23 cellular contexts compared by ENCODE assay signal in genomic region chr12:31516702-31517101, GRCh38.
"Had no signal": no experiment of that assay in that cellular context is flagged by ENCODE, and none has a peak within 500 bp of the region (broad histone marks: within the 10 kb centered on the region; RNA-seq: fewer than 3 reads in every experiment).

No MANE protein-coding gene starts in this region.

- H3K27ac ChIP-seq: lower lobe of right lung, neutrophil, pancreas, psoas muscle had no signal

- H3K27ac Mint-ChIP-seq: activated naive CD8-positive, alpha-beta T cell treated with anti-CD3 and anti-CD28 coated beads for 36 hours; activated T-cell treated with anti-CD3 and anti-CD28 coated beads, Interleukin-2, amount 50 U/mL, for 24 hours; activated T-helper 17 cell treated with anti-CD3 and anti-CD28 coated beads, Interleukin-2, amount 50 U/mL, for 72 hours; natural killer cell; stimulated activated naive CD8-positive, alpha-beta T cell treated with anti-CD3 and anti-CD28 coated beads, Interleukin-15, amount 100 ng/mL, for 72 hours; T-cell; T-helper 2 cell treated with Interferon-gamma antibody and Interleukin-4, amounts not matched to agents 5 μg/mL and 100 μg/mL, for 36 hours had no signal

- H3K4me1 Mint-ChIP-seq: activated naive CD8-positive, alpha-beta T cell treated with anti-CD3 and anti-CD28 coated beads for 36 hours; activated T-helper 17 cell treated with anti-CD3 and anti-CD28 coated beads, Interleukin-2, amount 50 U/mL, for 72 hours; natural killer cell; stimulated activated naive CD8-positive, alpha-beta T cell treated with anti-CD3 and anti-CD28 coated beads, Interleukin-15, amount 100 ng/mL, for 72 hours; T-cell had no signal

- H3K36me3 ChIP-seq: lower lobe of right lung, neutrophil, pancreas, tibial artery had no signal

- H3K4me3 Mint-ChIP-seq: activated naive CD8-positive, alpha-beta T cell treated with anti-CD3 and anti-CD28 coated beads for 36 hours; activated T-cell treated with anti-CD3 and anti-CD28 coated beads, Interleukin-2, amount 50 U/mL, for 24 hours; activated T-helper 17 cell treated with anti-CD3 and anti-CD28 coated beads, Interleukin-2, amount 50 U/mL, for 72 hours; natural killer cell; stimulated activated naive CD8-positive, alpha-beta T cell treated with anti-CD3 and anti-CD28 coated beads, Interleukin-15, amount 100 ng/mL, for 72 hours; T-cell; T-helper 2 cell treated with Interferon-gamma antibody and Interleukin-4, amounts not matched to agents 5 μg/mL and 100 μg/mL, for 36 hours had no signal

- H3K4me3 ChIP-seq: lower lobe of right lung, pancreas, psoas muscle, tibial artery had no signal

- H3K36me3 Mint-ChIP-seq: activated naive CD8-positive, alpha-beta T cell treated with anti-CD3 and anti-CD28 coated beads for 36 hours; natural killer cell; T-cell had no signal

- H3K9me3 ChIP-seq: lower lobe of right lung, neutrophil, pancreas, psoas muscle, tibial artery had no signal

- H3K27me3 ChIP-seq: neutrophil, pancreas, tibial artery had no signal

- ATAC-seq: activated T-helper 17 cell treated with anti-CD3 and anti-CD28 coated beads, Interleukin-2, amount 50 U/mL, for 72 hours; left lobe of liver; lower lobe of right lung; natural killer cell; pancreas; right cardiac atrium; stimulated activated naive CD8-positive, alpha-beta T cell treated with anti-CD3 and anti-CD28 coated beads, Interleukin-15, amount 100 ng/mL, for 72 hours; T-cell had no signal

- H3K27me3 Mint-ChIP-seq: activated naive CD8-positive, alpha-beta T cell treated with anti-CD3 and anti-CD28 coated beads for 36 hours; activated T-cell treated with anti-CD3 and anti-CD28 coated beads, Interleukin-2, amount 50 U/mL, for 24 hours; stimulated activated naive CD8-positive, alpha-beta T cell treated with anti-CD3 and anti-CD28 coated beads, Interleukin-15, amount 100 ng/mL, for 72 hours had no signal

- H3K9me3 Mint-ChIP-seq: activated naive CD8-positive, alpha-beta T cell treated with anti-CD3 and anti-CD28 coated beads for 36 hours; activated T-cell treated with anti-CD3 and anti-CD28 coated beads, Interleukin-2, amount 50 U/mL, for 24 hours; activated T-helper 17 cell treated with anti-CD3 and anti-CD28 coated beads, Interleukin-2, amount 50 U/mL, for 72 hours; natural killer cell; stimulated activated naive CD8-positive, alpha-beta T cell treated with anti-CD3 and anti-CD28 coated beads, Interleukin-15, amount 100 ng/mL, for 72 hours; T-cell; T-helper 2 cell treated with Interferon-gamma antibody and Interleukin-4, amounts not matched to agents 5 μg/mL and 100 μg/mL, for 36 hours had no signal

- DNase-seq: activated CD8-positive, alpha-beta memory T cell treated with anti-CD3 and anti-CD28 coated beads for 24 hours; activated CD8-positive, alpha-beta memory T cell treated with anti-CD3 and anti-CD28 coated beads, Interleukin-2, amount 50 U/mL, for 4 hours; activated naive CD4-positive, alpha-beta T cell; activated naive CD8-positive, alpha-beta T cell treated with anti-CD3 and anti-CD28 coated beads for 36 hours; activated T-cell treated with anti-CD3 and anti-CD28 coated beads, Interleukin-2, amount 50 U/mL, for 24 hours; caudate nucleus; dermis blood vessel endothelial cell; effector CD8-positive, alpha-beta T cell; foreskin melanocyte; lower lobe of right lung; natural killer cell; pancreas; psoas muscle; right cardiac atrium; stimulated activated CD4-positive, alpha-beta T cell treated with anti-CD3 and anti-CD28 coated beads, Interleukin-12 subunit alpha, Interleukin-12 subunit beta, amount 100 ng/mL, for 4 hours; stimulated activated CD4-positive, alpha-beta T cell treated with anti-CD3 and anti-CD28 coated beads, Interleukin-4, amount 100 ng/mL, for 4 hours; stimulated activated naive CD8-positive, alpha-beta T cell treated with anti-CD3 and anti-CD28 coated beads, Interleukin-15, amount 100 ng/mL, for 72 hours; T-cell; tibial artery had no signal
